ENCODE assay signal across 32 cellular contexts in the genomic region with DNA sequence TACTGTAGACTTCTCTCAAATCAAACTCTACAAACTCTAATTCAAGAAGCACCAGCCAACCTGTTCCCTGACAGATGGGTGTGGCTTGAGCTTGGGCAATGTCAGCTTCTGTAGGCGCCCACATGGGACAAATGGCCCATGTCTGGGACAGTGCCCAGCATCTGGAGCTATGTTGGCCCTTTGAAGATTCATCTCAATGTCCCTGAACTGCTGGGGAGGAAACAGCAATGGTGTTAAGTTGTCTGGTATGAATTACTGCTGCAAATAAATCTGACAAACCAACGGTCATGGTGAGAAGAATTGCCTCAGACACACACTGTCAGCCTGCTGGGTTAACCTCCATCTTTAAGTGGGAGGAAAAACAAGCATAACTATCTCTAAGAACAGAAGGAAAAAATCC.
"Had no signal": no experiment of that assay in that cellular context is flagged by ENCODE, and none has a peak within 500 bp of the region (broad histone marks: within the 10 kb centered on the region; RNA-seq: fewer than 3 reads in every experiment).

No MANE protein-coding gene starts in this region.

- H3K36me3 ChIP-seq: adrenal gland, ascending aorta, cardiac muscle cell had no signal

- H3K4me3 ChIP-seq: adrenal gland, ascending aorta, cardiac muscle cell had no signal

- ATAC-seq: activated CD8-positive, alpha-beta T cell treated with anti-CD3 and anti-CD28 coated beads for 36 hours; activated naive CD4-positive, alpha-beta T cell treated with anti-CD3 and anti-CD28 coated beads, Interleukin-2, amount 50 U/mL, for 72 hours; activated T-cell treated with anti-CD3 and anti-CD28 coated beads, Interleukin-2, amount 50 U/mL, for 4 hours; activated T-cell treated with anti-CD3 and anti-CD28 coated beads, Interleukin-2, amount 50 U/mL, for 72 hours; activated T-helper 17 cell treated with anti-CD3 and anti-CD28 coated beads, Interleukin-2, amount 50 U/mL, for 72 hours had no signal

- DNase-seq: activated B cell treated with CpG ODN at 0.5 μM for 24 hours; activated CD4-positive, alpha-beta memory T cell treated with anti-CD3 and anti-CD28 coated beads for 36 hours; activated CD4-positive, alpha-beta T cell treated with anti-CD3 and anti-CD28 coated beads for 4 hours; activated CD4-positive, alpha-beta T cell treated with anti-CD3 and anti-CD28 coated beads, Interleukin-2, amount 10 ng/mL, durations not matched to agents 24 days and 14 days; activated CD4-positive, alpha-beta T cell treated with anti-CD3 and anti-CD28 coated beads, Interleukin-2, amount 50 U/mL, for 1 hour; activated CD4-positive, alpha-beta T cell treated with anti-CD3 and anti-CD28 coated beads, Interleukin-2, amount 50 U/mL, for 4 hours; activated CD4-positive, CD25-positive, alpha-beta regulatory T cell treated with anti-CD3 and anti-CD28 coated beads, Interleukin-2, amount 50 U/mL, for 72 hours; activated CD8-positive, alpha-beta memory T cell treated with anti-CD3 and anti-CD28 coated beads, Interleukin-2, amount 50 U/mL, for 4 hours; activated CD8-positive, alpha-beta T cell treated with anti-CD3 and anti-CD28 coated beads for 36 hours; activated effector memory CD4-positive, alpha-beta T cell treated with anti-CD3 and anti-CD28 coated beads, Interleukin-2, amount 50 U/mL, for 16 hours; activated gamma-delta T cell treated with Interleukin-2 at 50 U/mL for 16 hours; activated naive CD4-positive, alpha-beta T cell; activated naive CD4-positive, alpha-beta T cell treated with anti-CD3 and anti-CD28 coated beads for 36 hours; activated naive CD4-positive, alpha-beta T cell treated with anti-CD3 and anti-CD28 coated beads, Interleukin-2, amount 50 U/mL, for 16 hours; activated naive CD8-positive, alpha-beta T cell treated with anti-CD3 and anti-CD28 coated beads for 36 hours; activated T-cell treated with anti-CD3 and anti-CD28 coated beads for 4 hours; activated T-cell treated with anti-CD3 and anti-CD28 coated beads, Interleukin-2, amount 50 U/mL, for 1 hour; activated T-cell treated with anti-CD3 and anti-CD28 coated beads, Interleukin-2, amount 50 U/mL, for 4 hours; activated T-cell treated with anti-CD3 and anti-CD28 coated beads, Interleukin-2, amount 50 U/mL, for 72 hours; adrenal gland; amygdala; anterior cingulate cortex; caudate nucleus; cerebellar nuclear complex; T-helper 1 cell; T-helper 2 cell; T-helper 9 cell had no signal

- H3K9me3 ChIP-seq: adrenal gland, ascending aorta had no signal

- H3K27me3 ChIP-seq: adrenal gland, ascending aorta, cardiac muscle cell had no signal

- H3K27ac ChIP-seq: adrenal gland, ascending aorta, cardiac muscle cell, VCaP had no signal

- H3K4me1 ChIP-seq: adrenal gland, ascending aorta had no signal
